ENCODE assay signal across 1 cellular context in the genomic region with DNA sequence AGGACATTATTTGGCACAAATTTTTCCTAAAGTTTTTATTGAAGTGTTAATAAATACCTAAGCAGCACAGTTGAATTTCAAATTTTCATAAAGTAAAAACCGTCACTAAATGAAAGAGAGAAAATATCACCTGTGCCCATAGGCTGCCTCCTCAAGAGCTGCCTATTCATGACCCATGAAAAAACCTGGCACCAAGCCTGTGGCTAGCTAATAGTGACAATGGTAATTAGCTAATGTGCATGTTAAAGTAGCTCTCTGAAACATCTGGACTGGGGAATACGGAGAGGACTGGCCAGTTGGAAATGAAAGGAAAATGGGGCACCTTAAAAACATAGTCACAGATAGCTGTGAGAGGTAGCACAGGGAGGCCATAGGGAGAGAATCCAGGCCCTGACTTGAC.
TF ChIP-seq lines count a peak whose summit lies in the region.

No MANE protein-coding gene starts in this region.

TF ChIP-seq in IMR-90, 13 proteins besides CTCF, POLR2A, EP300 and RAD21 (continued from another document):
- no peak for TF ChIP-seq RCOR1 (IDR thresholded peaks at IDR 0.05; ENCODE audit: insufficient replicate concordance, low read length)
- TF ChIP-seq BHLHE40 (IDR thresholded peaks at IDR 0.05; ENCODE audit: low read depth, low read length): no peak
- TF ChIP-seq MXI1 (IDR thresholded peaks at IDR 0.05; ENCODE audit: borderline replicate concordance, low read depth, low read length): no peak
- no peak for TF ChIP-seq CEBPB (IDR thresholded peaks at IDR 0.05; ENCODE audit: low read depth, low read length)
- TF ChIP-seq MAZ (IDR thresholded peaks at IDR 0.05; ENCODE audit: borderline replicate concordance, low read depth, low read length): no peak
- TF ChIP-seq, protein P1, sequence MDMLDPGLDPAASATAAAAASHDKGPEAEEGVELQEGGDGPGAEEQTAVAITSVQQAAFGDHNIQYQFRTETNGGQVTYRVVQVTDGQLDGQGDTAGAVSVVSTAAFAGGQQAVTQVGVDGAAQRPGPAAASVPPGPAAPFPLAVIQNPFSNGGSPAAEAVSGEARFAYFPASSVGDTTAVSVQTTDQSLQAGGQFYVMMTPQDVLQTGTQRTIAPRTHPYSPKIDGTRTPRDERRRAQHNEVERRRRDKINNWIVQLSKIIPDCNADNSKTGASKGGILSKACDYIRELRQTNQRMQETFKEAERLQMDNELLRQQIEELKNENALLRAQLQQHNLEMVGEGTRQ (IDR thresholded peaks at IDR 0.05; ENCODE audit: low read depth, low read length): no peak
- no peak for TF ChIP-seq MAFK (IDR thresholded peaks at IDR 0.05; ENCODE audit: low read depth, low read length)
- no peak for TF ChIP-seq NFE2L2 (IDR thresholded peaks at IDR 0.05; ENCODE audit: low read depth, low read length)
- TF ChIP-seq, protein P2, sequence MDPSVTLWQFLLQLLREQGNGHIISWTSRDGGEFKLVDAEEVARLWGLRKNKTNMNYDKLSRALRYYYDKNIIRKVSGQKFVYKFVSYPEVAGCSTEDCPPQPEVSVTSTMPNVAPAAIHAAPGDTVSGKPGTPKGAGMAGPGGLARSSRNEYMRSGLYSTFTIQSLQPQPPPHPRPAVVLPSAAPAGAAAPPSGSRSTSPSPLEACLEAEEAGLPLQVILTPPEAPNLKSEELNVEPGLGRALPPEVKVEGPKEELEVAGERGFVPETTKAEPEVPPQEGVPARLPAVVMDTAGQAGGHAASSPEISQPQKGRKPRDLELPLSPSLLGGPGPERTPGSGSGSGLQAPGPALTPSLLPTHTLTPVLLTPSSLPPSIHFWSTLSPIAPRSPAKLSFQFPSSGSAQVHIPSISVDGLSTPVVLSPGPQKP (IDR thresholded peaks at IDR 0.05; ENCODE audit: borderline replicate concordance, low read depth, low read length): no peak
- TF ChIP-seq CHD1 (IDR thresholded peaks at IDR 0.05; ENCODE audit: low read depth, low read length): no peak
- no peak for TF ChIP-seq RFX5 (IDR thresholded peaks at IDR 0.05; ENCODE audit: low read depth, low read length)
TF ChIP-seq in IMR-90: peak in this region for 0.
